In genomic region chr14:93317200-93317599, GRCh38 we compare ENCODE assay signal across 1 cellular context.
TF ChIP-seq lines count a peak whose summit lies in the region.

No MANE protein-coding gene starts in this region.

TF ChIP-seq in K562, 482 proteins besides CTCF, POLR2A, EP300 and RAD21:
- TF ChIP-seq UBTF (IDR thresholded peaks at IDR 0.05; ENCODE audit: borderline replicate concordance in 1 of 2, low read depth in 2 of 2, low read length in 2 of 2): no peak
- TF ChIP-seq, protein P1, sequence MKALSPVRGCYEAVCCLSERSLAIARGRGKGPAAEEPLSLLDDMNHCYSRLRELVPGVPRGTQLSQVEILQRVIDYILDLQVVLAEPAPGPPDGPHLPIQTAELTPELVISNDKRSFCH (CRISPR knock-in tag; IDR thresholded peaks at IDR 0.05): no peak
- TF ChIP-seq, protein P1 (tag; IDR thresholded peaks at IDR 0.05): no peak
- TF ChIP-seq ATF7 (IDR thresholded peaks at IDR 0.05): no peak
- no peak for TF ChIP-seq ZNF324 (CRISPR knock-in tag; IDR thresholded peaks at IDR 0.05)
- no peak for TF ChIP-seq ZNF699 (CRISPR knock-in tag; IDR thresholded peaks at IDR 0.05; ENCODE audit: insufficient replicate concordance)
- TF ChIP-seq XRCC3 (IDR thresholded peaks at IDR 0.05): no peak
- no peak for TF ChIP-seq KLF1 (tag; IDR thresholded peaks at IDR 0.05)
- TF ChIP-seq MLLT1 (IDR thresholded peaks at IDR 0.05): no peak
